Comparison of ENCODE assay signal across 9 cellular contexts in genomic region chr15:38354321-38354929, GRCh38.
DNase-seq lines count a peak whose midpoint lies in the region; ATAC-seq, FAIRE-seq and TF ChIP-seq lines count a peak whose summit lies in the region.
"Had no signal": no experiment of that assay in that cellular context is flagged by ENCODE, and none has a peak within 500 bp of the region (broad histone marks: within the 10 kb centered on the region; RNA-seq: fewer than 3 reads in every experiment).

No MANE protein-coding gene starts in this region.

- CTCF ChIA-PET in Panc1 (lab: Charles Lee): no interaction called here

- peak; percentile 81 for FAIRE-seq in G401.6 (lab: Jason Lieb, UNC)
- FAIRE-seq in pancreas (lab: Jason Lieb, UNC): peak; percentile 54

- H3K9me3 ChIP-seq in Panc1 (ENCODE audit: control insufficient read depth, insufficient read depth, low read depth, low read length): no peaks in the 10 kb centered on the region
- no peaks in the 10 kb centered on the region for H3K9me3 ChIP-seq in pancreas
- no peaks in the 10 kb centered on the region for H3K9me3 ChIP-seq in upper lobe of right lung

- POLR2A ChIA-PET in Panc1 (lab: Charles Lee): no interaction called here

- BruUV-seq in Panc1 (replicated peaks; lab: Mats Ljungman, UMichigan): no TSS peak

- DNase-seq in HK-2 (ENCODE audit: unreplicated experiment) (peak; percentile 17), Panc1 (ENCODE audit: low read depth, low spot score) (peak; percentile 47), foreskin melanocyte (peak; percentile 67), pancreas (peak in 2 of 6 donors; percentile 14 to 51), upper lobe of right lung (no peak), GF-D8 (lab: John Stamatoyannopoulos, UW) (no peak)
- peak; percentile 4 to 18 for DNase-seq in activated T-helper 1 cell treated with anti-CD3 and anti-CD28 coated beads, Interleukin-2, amount 50 U/mL, for 16 hours (ENCODE audit: low read depth in 1 of 2, low spot score in 1 of 2)

- ATAC-seq in Panc1 (peak; percentile 81), pancreas (peak in 3 of 4 donors; percentile 69 to 77 (median 72)), upper lobe of right lung (peak; percentile 79)

- H3K27me3 ChIP-seq in Panc1 (ENCODE audit: control insufficient read depth, insufficient read depth, low read length) (no peaks in the 10 kb centered on the region), pancreas (no peaks in the 10 kb centered on the region), upper lobe of right lung (no peaks in the 10 kb centered on the region)

- no peaks in the 10 kb centered on the region for H3K4me1 ChIP-seq in Panc1 (ENCODE audit: control insufficient read depth, insufficient read depth, low read length)
- no peaks in the 10 kb centered on the region for H3K4me1 ChIP-seq in pancreas
- H3K4me1 ChIP-seq in upper lobe of right lung: no peaks in the 10 kb centered on the region

- in situ Hi-C loops in Panc1 (cut with HindIII; ENCODE audit: low pct_unique_long_range_greater_than_20kb, low sequenced_read_pairs): no loop called here

- H3K36me3 ChIP-seq in Panc1 (ENCODE audit: control insufficient read depth, insufficient read depth, low read length) (peaks cover 2% of the 10 kb centered on the region), pancreas (no peaks in the 10 kb centered on the region), upper lobe of right lung (peaks cover 43% of the 10 kb centered on the region)

- H3K27ac ChIP-seq in Panc1 (ENCODE audit: low read length) (no peak overlapping the region), pancreas (no peak overlapping the region), upper lobe of right lung (no peak overlapping the region)
- H3K27ac ChIP-seq: epithelial cell of prostate had no signal

- peak; percentile 79 for TF ChIP-seq CTCF in Panc1 (IDR thresholded peaks at IDR 0.05)
- TF ChIP-seq CTCF in pancreas (IDR thresholded peaks at IDR 0.05): peak in 3 of 4 donors; percentile 47 to 56 (median 50)
- peak; percentile 85 for TF ChIP-seq CTCF in upper lobe of right lung (IDR thresholded peaks at IDR 0.05)

- 36% methylated on average over 3 of the region's 3 CpGs for WGBS in pancreas, 2 donors

- H3K4me3 ChIP-seq in Panc1 (ENCODE audit: low read depth in 2 of 2, low read length in 2 of 2) (no peak overlapping the region), pancreas (no peak overlapping the region), upper lobe of right lung (no peak overlapping the region)

- intact Hi-C loops in Panc1 (cut with micrococcal nuclease; ENCODE audit: unreplicated experiment) (loop anchor here (5.0 kb wide), 2 partner anchors 102 to 357 kb away; partner anchors contain the start of gene SPRED1), pancreas (cut with DNase I) (no loop called here), upper lobe of right lung (cut with DNase I) (no loop called here)

Comparison
In these comparisons a context has a peak if more than half of its experiments do, and no peak if none do; other contexts are left out.
1. DNase-seq: peak in HK-2 (single experiment), Panc1 (single experiment), activated T-helper 1 cell treated with anti-CD3 and anti-CD28 coated beads, Interleukin-2, amount 50 U/mL, for 16 hours (2 of 2) and foreskin melanocyte (single experiment); none in upper lobe of right lung (single experiment) and GF-D8 (single experiment).
2. Peak in every context shown above with its lines, with median percentiles within 50 percentile points of each other: ATAC-seq and CTCF ChIP-seq.